39 cellular contexts compared by ENCODE assay signal in the genomic region with DNA sequence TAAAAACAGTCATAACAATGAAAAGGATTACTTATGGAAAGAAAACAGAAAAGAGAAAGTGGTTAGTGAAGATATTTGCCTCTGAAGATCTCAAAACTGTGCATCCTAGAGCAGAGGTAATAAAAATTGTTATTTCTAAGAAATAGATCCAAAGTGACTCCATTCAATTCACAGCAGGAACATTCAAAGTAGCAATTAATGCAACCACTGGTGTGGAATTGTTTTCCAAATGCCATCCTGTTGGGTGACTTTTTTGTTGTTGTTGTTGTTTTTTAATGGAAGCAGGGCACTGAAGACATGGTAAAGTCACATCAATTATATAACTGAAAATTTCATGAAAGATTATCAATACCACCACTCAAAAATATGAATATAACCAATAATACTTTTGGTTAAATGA.
"Had no signal": no experiment of that assay in that cellular context is flagged by ENCODE, and none has a peak within 500 bp of the region (broad histone marks: within the 10 kb centered on the region; RNA-seq: fewer than 3 reads in every experiment).

No MANE protein-coding gene starts in this region.

- H3K4me1 ChIP-seq: adrenal gland, ascending aorta, breast epithelium had no signal

- H3K4me3 ChIP-seq: adrenal gland, ascending aorta, breast epithelium, cardiac muscle cell had no signal

- H3K4me1 Mint-ChIP-seq: activated naive CD4-positive, alpha-beta T cell treated with anti-CD3 and anti-CD28 coated beads, Interleukin-2, amount 10 ng/mL, durations not matched to agents 7 days and 5 days; activated naive CD4-positive, alpha-beta T cell treated with anti-CD3 and anti-CD28 coated beads, Interleukin-2, amount 50 U/mL, for 24 hours; activated naive CD8-positive, alpha-beta T cell treated with anti-CD3 and anti-CD28 coated beads for 36 hours; activated naive CD8-positive, alpha-beta T cell treated with anti-CD3 and anti-CD28 coated beads, Interleukin-2, amount 10 ng/mL, durations not matched to agents 7 days and 5 days; activated naive CD8-positive, alpha-beta T cell treated with anti-CD3 and anti-CD28 coated beads, Interleukin-2, amount 50 U/mL, for 24 hours; activated T-helper 17 cell treated with anti-CD3 and anti-CD28 coated beads, Interleukin-2, amount 50 U/mL, for 72 hours; brain; central memory CD8-positive, alpha-beta T cell had no signal

- H3K9me3 Mint-ChIP-seq: brain had no signal

- H3K27me3 Mint-ChIP-seq: activated naive CD4-positive, alpha-beta T cell treated with anti-CD3 and anti-CD28 coated beads, Interleukin-2, amount 10 ng/mL, durations not matched to agents 7 days and 5 days; activated naive CD4-positive, alpha-beta T cell treated with anti-CD3 and anti-CD28 coated beads, Interleukin-2, amount 50 U/mL, for 24 hours; activated naive CD8-positive, alpha-beta T cell; activated naive CD8-positive, alpha-beta T cell treated with anti-CD3 and anti-CD28 coated beads for 36 hours; activated naive CD8-positive, alpha-beta T cell treated with anti-CD3 and anti-CD28 coated beads, Interleukin-2, amount 10 ng/mL, durations not matched to agents 7 days and 5 days; activated naive CD8-positive, alpha-beta T cell treated with anti-CD3 and anti-CD28 coated beads, Interleukin-2, amount 50 U/mL, for 24 hours; activated T-cell treated with anti-CD3 and anti-CD28 coated beads, Interleukin-2, amount 50 U/mL, for 24 hours; activated T-helper 17 cell treated with anti-CD3 and anti-CD28 coated beads, Interleukin-2, amount 50 U/mL, for 72 hours; brain; central memory CD8-positive, alpha-beta T cell had no signal

- H3K27ac ChIP-seq: adrenal gland, ascending aorta, brain microvascular endothelial cell, breast epithelium, cardiac muscle cell had no signal

- H3K9me3 ChIP-seq: adrenal gland, ascending aorta, breast epithelium had no signal

- H3K27ac Mint-ChIP-seq: activated naive CD4-positive, alpha-beta T cell treated with anti-CD3 and anti-CD28 coated beads for 36 hours; activated naive CD4-positive, alpha-beta T cell treated with anti-CD3 and anti-CD28 coated beads, Interleukin-2, amount 10 ng/mL, durations not matched to agents 7 days and 5 days; activated naive CD4-positive, alpha-beta T cell treated with anti-CD3 and anti-CD28 coated beads, Interleukin-2, amount 50 U/mL, for 24 hours; activated naive CD4-positive, alpha-beta T cell treated with anti-CD3 and anti-CD28 coated beads, Interleukin-2, amount 50 U/mL, for 72 hours; activated naive CD8-positive, alpha-beta T cell; activated naive CD8-positive, alpha-beta T cell treated with anti-CD3 and anti-CD28 coated beads for 36 hours; activated naive CD8-positive, alpha-beta T cell treated with anti-CD3 and anti-CD28 coated beads, Interleukin-2, amount 10 ng/mL, durations not matched to agents 7 days and 5 days; activated naive CD8-positive, alpha-beta T cell treated with anti-CD3 and anti-CD28 coated beads, Interleukin-2, amount 50 U/mL, for 24 hours; activated T-cell treated with anti-CD3 and anti-CD28 coated beads, Interleukin-2, amount 50 U/mL, for 24 hours; activated T-cell treated with anti-CD3 and anti-CD28 coated beads, Interleukin-2, amount 50 U/mL, for 72 hours; activated T-helper 1 cell treated with anti-CD3 and anti-CD28 coated beads, Interleukin-12 subunit alpha, Interleukin-12 subunit beta, Interleukin-2, Interleukin-4 antibody, amounts not matched to agents 30 ng/mL and 10 ng/mL and 1 ng/mL, durations not matched to agents 14 hours and 24 hours and 36 hours; activated T-helper 17 cell treated with anti-CD3 and anti-CD28 coated beads, Interleukin-2, amount 50 U/mL, for 72 hours; activated T-helper 2 cell treated with anti-CD3 and anti-CD28 coated beads, Interferon-gamma antibody, Interleukin-2, Interleukin-4, amounts not matched to agents 10 μg/mL and 5 μg/mL and 100 μg/mL, durations not matched to agents 14 hours and 24 hours and 36 hours; brain had no signal

- DNase-seq: activated effector memory CD4-positive, alpha-beta T cell treated with anti-CD3 and anti-CD28 coated beads, Interleukin-2, amount 50 U/mL, for 16 hours; activated effector memory CD4-positive, alpha-beta T cell treated with Interleukin-2 at 50 U/mL for 16 hours; activated gamma-delta T cell; activated gamma-delta T cell treated with Interleukin-2 at 50 U/mL for 16 hours; activated naive CD4-positive, alpha-beta T cell; activated naive CD4-positive, alpha-beta T cell treated with anti-CD3 and anti-CD28 coated beads for 36 hours; activated naive CD4-positive, alpha-beta T cell treated with anti-CD3 and anti-CD28 coated beads, Interleukin-2, amount 10 ng/mL, durations not matched to agents 7 days and 5 days; activated naive CD4-positive, alpha-beta T cell treated with anti-CD3 and anti-CD28 coated beads, Interleukin-2, amount 50 U/mL, for 16 hours; activated naive CD4-positive, alpha-beta T cell treated with Interleukin-2 at 50 U/mL for 16 hours; activated naive CD8-positive, alpha-beta T cell treated with anti-CD3 and anti-CD28 coated beads for 36 hours; activated naive CD8-positive, alpha-beta T cell treated with anti-CD3 and anti-CD28 coated beads, Interleukin-2, amount 10 ng/mL, durations not matched to agents 7 days and 5 days; activated naive CD8-positive, alpha-beta T cell treated with anti-CD3 and anti-CD28 coated beads, Interleukin-2, amount 50 U/mL, for 24 hours; activated T-cell treated with anti-CD3 and anti-CD28 coated beads, Interleukin-2, amount 50 U/mL, for 24 hours; activated T-cell treated with anti-CD3 and anti-CD28 coated beads, Interleukin-2, amount 50 U/mL, for 4 hours; activated T-cell treated with anti-CD3 and anti-CD28 coated beads, Interleukin-2, amount 50 U/mL, for 48 hours; activated T-cell treated with anti-CD3 and anti-CD28 coated beads, Interleukin-2, amount 50 U/mL, for 72 hours; adrenal gland; amniotic stem cell; amygdala; anterior cingulate cortex; aorta; brain microvascular endothelial cell; caudate nucleus; central memory CD4-positive, alpha-beta T cell; cerebellar nuclear complex had no signal

- ATAC-seq: activated naive CD4-positive, alpha-beta T cell treated with anti-CD3 and anti-CD28 coated beads, Interleukin-2, amount 50 U/mL, for 72 hours; activated naive CD8-positive, alpha-beta T cell treated with anti-CD3 and anti-CD28 coated beads, Interleukin-2, amount 50 U/mL, for 24 hours; activated T-cell treated with anti-CD3 and anti-CD28 coated beads, Interleukin-2, amount 50 U/mL, for 4 hours; activated T-cell treated with anti-CD3 and anti-CD28 coated beads, Interleukin-2, amount 50 U/mL, for 72 hours; activated T-helper 17 cell treated with anti-CD3 and anti-CD28 coated beads, Interleukin-2, amount 50 U/mL, for 72 hours had no signal

- H3K4me3 Mint-ChIP-seq: activated naive CD4-positive, alpha-beta T cell treated with anti-CD3 and anti-CD28 coated beads for 36 hours; activated naive CD4-positive, alpha-beta T cell treated with anti-CD3 and anti-CD28 coated beads, Interleukin-2, amount 10 ng/mL, durations not matched to agents 7 days and 5 days; activated naive CD4-positive, alpha-beta T cell treated with anti-CD3 and anti-CD28 coated beads, Interleukin-2, amount 50 U/mL, for 24 hours; activated naive CD8-positive, alpha-beta T cell; activated naive CD8-positive, alpha-beta T cell treated with anti-CD3 and anti-CD28 coated beads for 36 hours; activated naive CD8-positive, alpha-beta T cell treated with anti-CD3 and anti-CD28 coated beads, Interleukin-2, amount 10 ng/mL, durations not matched to agents 7 days and 5 days; activated naive CD8-positive, alpha-beta T cell treated with anti-CD3 and anti-CD28 coated beads, Interleukin-2, amount 50 U/mL, for 24 hours; activated T-cell treated with anti-CD3 and anti-CD28 coated beads, Interleukin-2, amount 50 U/mL, for 24 hours; activated T-cell treated with anti-CD3 and anti-CD28 coated beads, Interleukin-2, amount 50 U/mL, for 4 hours; activated T-cell treated with anti-CD3 and anti-CD28 coated beads, Interleukin-2, amount 50 U/mL, for 72 hours; activated T-helper 1 cell treated with anti-CD3 and anti-CD28 coated beads, Interleukin-12 subunit alpha, Interleukin-12 subunit beta, Interleukin-2, Interleukin-4 antibody, amounts not matched to agents 30 ng/mL and 10 ng/mL and 1 ng/mL, durations not matched to agents 14 hours and 24 hours and 36 hours; activated T-helper 17 cell treated with anti-CD3 and anti-CD28 coated beads, Interleukin-2, amount 50 U/mL, for 72 hours; brain; central memory CD8-positive, alpha-beta T cell had no signal

- H3K36me3 ChIP-seq: adrenal gland, ascending aorta, brain microvascular endothelial cell, breast epithelium, cardiac muscle cell had no signal

- H3K36me3 Mint-ChIP-seq: activated naive CD4-positive, alpha-beta T cell treated with anti-CD3 and anti-CD28 coated beads, Interleukin-2, amount 10 ng/mL, durations not matched to agents 7 days and 5 days; activated naive CD4-positive, alpha-beta T cell treated with anti-CD3 and anti-CD28 coated beads, Interleukin-2, amount 50 U/mL, for 24 hours; activated naive CD8-positive, alpha-beta T cell; activated naive CD8-positive, alpha-beta T cell treated with anti-CD3 and anti-CD28 coated beads for 36 hours; activated naive CD8-positive, alpha-beta T cell treated with anti-CD3 and anti-CD28 coated beads, Interleukin-2, amount 10 ng/mL, durations not matched to agents 7 days and 5 days; brain had no signal

- FAIRE-seq: astrocyte, bronchial epithelial cell, colon had no signal

- H3K27me3 ChIP-seq: adrenal gland, ascending aorta, brain microvascular endothelial cell, breast epithelium, cardiac muscle cell had no signal
